10 cellular contexts compared by ENCODE assay signal in genomic region chr3:30690199-30690598, GRCh38.
A peak's percentile ranks its signal among the peaks of the same experiment; 100 is the strongest.
DNase-seq lines count a peak whose midpoint lies in the region; ATAC-seq, FAIRE-seq and TF ChIP-seq lines count a peak whose summit lies in the region.
"Had no signal": no experiment of that assay in that cellular context is flagged by ENCODE, and none has a peak within 500 bp of the region (broad histone marks: within the 10 kb centered on the region; RNA-seq: fewer than 3 reads in every experiment).

No MANE protein-coding gene starts in this region.

- 61 to 88% (median 77%) methylated on average over 2 of the region's 2 CpGs for WGBS in adrenal gland, 4 donors

- H3K27ac Mint-ChIP-seq in CD8-positive, alpha-beta memory T cell = peak overlapping the region in 7 of 8 donors; percentile 14 to 89 (median 40)
- H3K27ac Mint-ChIP-seq in nephron = peak overlapping the region; percentile 5 to 50 (median 32)

- FAIRE-seq in kidney (lab: Jason Lieb, UNC) = no peak

- no peak for DNase-seq in CD8-positive, alpha-beta memory T cell
- DNase-seq in adrenal gland (no peak), GM10248 (ENCODE audit: extremely low spot score) (no peak), kidney (no peak)
- DNase-seq: retina, T1000 had no signal

- intact Hi-C loops in adrenal gland (cut with DNase I) (loop anchor here in 1 of 2 donors (10.0 kb wide), 1 partner anchor 75 kb away; no protein-coding TSS in a partner anchor), kidney (cut with DNase I) (no loop called here)

- H3K9me3 ChIP-seq in BLaER1 = no peaks in the 10 kb centered on the region
- no peaks in the 10 kb centered on the region for H3K9me3 ChIP-seq in CD8-positive, alpha-beta memory T cell (ENCODE audit: low read length)
- H3K9me3 ChIP-seq in adrenal gland (replicated peaks in 1 of 3) = no peaks in the 10 kb centered on the region
- H3K9me3 ChIP-seq in kidney (ENCODE audit: control insufficient read depth in 1 of 2, low read length in 2 of 2) = no peaks in the 10 kb centered on the region

- ATAC-seq in HG02840 (IDR thresholded peaks at IDR 0.05; ENCODE audit: low FRiP score, unreplicated experiment) = no peak

- no peak for TF ChIP-seq CTCF in adrenal gland (IDR thresholded peaks at IDR 0.05)
- no peak for TF ChIP-seq CTCF in nephron (IDR thresholded peaks at IDR 0.05; ENCODE audit: unreplicated experiment in 3 of 3)
- no peak for TF ChIP-seq CTCF in GM10248 (IDR thresholded peaks at IDR 0.05; ENCODE audit: control extremely low read depth, extremely low read depth, low read depth, missing control alignments)
- no peak for TF ChIP-seq CTCF in kidney (IDR thresholded peaks at IDR 0.05; ENCODE audit: borderline replicate concordance, extremely low read depth, insufficient read depth)

- H3K4me1 ChIP-seq in BLaER1 (peaks cover 77% of the 10 kb centered on the region), adrenal gland (replicated peaks in 1 of 2) (peaks cover 24 to 72% of the 10 kb centered on the region in 2 donors), kidney (ENCODE audit: control insufficient read depth in 1 of 2, insufficient read depth in 1 of 2, low read depth in 1 of 2, low read length in 2 of 2) (peaks cover 20 to 25% of the 10 kb centered on the region in 2 donors)
- peaks cover 70% of the 10 kb centered on the region for H3K4me1 ChIP-seq in CD8-positive, alpha-beta memory T cell (ENCODE audit: insufficient read depth, low read length)

- H3K4me3 ChIP-seq in BLaER1 (no peak overlapping the region), adrenal gland (no peak overlapping the region), kidney (ENCODE audit: low read length in 2 of 2) (no peak overlapping the region)
- no peak overlapping the region for H3K4me3 ChIP-seq in CD8-positive, alpha-beta memory T cell (ENCODE audit: low read length)

- H3K9me3 Mint-ChIP-seq in CD8-positive, alpha-beta memory T cell = no peaks in the 10 kb centered on the region
- H3K9me3 Mint-ChIP-seq in nephron = no peaks in the 10 kb centered on the region
- H3K9me3 Mint-ChIP-seq: dendritic cell treated with granulocyte-macrophage colony-stimulating factor and Interleukin-4, amounts not matched to agents 40 ng/mL and 50 ng/mL, for 4 days had no signal

- peaks cover 98% of the 10 kb centered on the region for H3K36me3 ChIP-seq in BLaER1
- H3K36me3 ChIP-seq in CD8-positive, alpha-beta memory T cell (ENCODE audit: insufficient read depth, low read length) = peaks cover 54% of the 10 kb centered on the region
- peaks cover 0 to 65% of the 10 kb centered on the region in 2 donors for H3K36me3 ChIP-seq in adrenal gland (replicated peaks in 1 of 2)
- H3K36me3 ChIP-seq in kidney (ENCODE audit: control insufficient read depth in 1 of 2, insufficient read depth in 2 of 2, low read length in 2 of 2) = peaks cover 13 to 24% of the 10 kb centered on the region in 2 donors

- peak overlapping the region in 1 of 7 donors; percentile 2 for H3K4me3 Mint-ChIP-seq in CD8-positive, alpha-beta memory T cell
- no peak overlapping the region for H3K4me3 Mint-ChIP-seq in nephron
- H3K4me3 Mint-ChIP-seq: dendritic cell treated with granulocyte-macrophage colony-stimulating factor and Interleukin-4, amounts not matched to agents 40 ng/mL and 50 ng/mL, for 4 days had no signal

- H3K27ac ChIP-seq in BLaER1 (peak overlapping the region; percentile 61), adrenal gland (peak overlapping the region in 3 of 5 donors; percentile 54 to 83 (median 82)), kidney (ENCODE audit: low read depth in 2 of 2, low read length in 2 of 2) (no peak overlapping the region)
- no peak overlapping the region for H3K27ac ChIP-seq in CD8-positive, alpha-beta memory T cell (ENCODE audit: low read depth, low read length)

- H3K27me3 ChIP-seq in BLaER1 (no peaks in the 10 kb centered on the region), adrenal gland (no peaks in the 10 kb centered on the region)
- H3K27me3 ChIP-seq in CD8-positive, alpha-beta memory T cell (ENCODE audit: insufficient read depth, low read length, poor library complexity, severe bottlenecking) = no peaks in the 10 kb centered on the region

- H3K27me3 Mint-ChIP-seq in CD8-positive, alpha-beta memory T cell = no peaks in the 10 kb centered on the region
- peaks cover 5% of the 10 kb centered on the region for H3K27me3 Mint-ChIP-seq in nephron (ENCODE audit: low read depth)
- H3K27me3 Mint-ChIP-seq: dendritic cell treated with granulocyte-macrophage colony-stimulating factor and Interleukin-4, amounts not matched to agents 40 ng/mL and 50 ng/mL, for 4 days had no signal

- H3K9ac ChIP-seq in BLaER1 (no peak overlapping the region), kidney (ENCODE audit: low read length in 2 of 2) (no peak overlapping the region)

- CTCF ChIA-PET in CD8-positive, alpha-beta memory T cell (lab: Charles Lee) = interaction anchor here (0.7 kb wide), 1 partner anchor 32 kb away, joined by 4 read pairs; no protein-coding TSS in a partner anchor
- CTCF ChIA-PET in GM10248 (lab: Yijun Ruan, JAX) = interaction anchor here (1.0 to 5.1 kb wide), 2 partner anchors 12 to 648 kb away, joined by 3 to 40 read pairs; no protein-coding TSS in a partner anchor

- POLR2A ChIA-PET in CD8-positive, alpha-beta memory T cell (lab: Charles Lee) = no interaction called here
- POLR2A ChIA-PET in GM10248 (lab: Yijun Ruan, JAX) = no interaction called here

- peaks cover 0 to 97% (median 35%) of the 10 kb centered on the region in 3 donors for H3K36me3 Mint-ChIP-seq in CD8-positive, alpha-beta memory T cell
- peaks cover 46% of the 10 kb centered on the region for H3K36me3 Mint-ChIP-seq in nephron (ENCODE audit: low read depth)

- H3K4me2 ChIP-seq in BLaER1 = peak overlapping the region; percentile 44

- H4K20me1 ChIP-seq in BLaER1 = peaks cover 84% of the 10 kb centered on the region

- peaks cover 62 to 92% (median 92%) of the 10 kb centered on the region in 3 donors for H3K4me1 Mint-ChIP-seq in CD8-positive, alpha-beta memory T cell
- peaks cover 71% of the 10 kb centered on the region for H3K4me1 Mint-ChIP-seq in nephron

- no peak for TF ChIP-seq POLR2A in adrenal gland (IDR thresholded peaks at IDR 0.05)

Comparison
In these comparisons a context has a peak if more than half of its experiments do, and no peak if none do; other contexts are left out.
1. H3K27ac ChIP-seq: peak in BLaER1 (single experiment) and adrenal gland (3 of 5); none in CD8-positive, alpha-beta memory T cell (single experiment) and kidney (0 of 2).